Comparison of ENCODE assay signal across 2 cellular contexts in genomic region chr5:90312027-90312426, GRCh38.
TF ChIP-seq lines count a peak whose summit lies in the region.

No MANE protein-coding gene starts in this region.

TF ChIP-seq in HepG2, 621 proteins besides CTCF, POLR2A, EP300 and RAD21:
- TF ChIP-seq SP140L (CRISPR knock-in tag; IDR thresholded peaks at IDR 0.05; ENCODE audit: borderline replicate concordance) (no peak), CENPX (CRISPR knock-in tag; IDR thresholded peaks at IDR 0.05) (no peak), KAT2B (IDR thresholded peaks at IDR 0.05; ENCODE audit: borderline replicate concordance, low read depth, low read length) (no peak), ZNF256 (CRISPR knock-in tag; conservative IDR thresholded peaks at IDR 0.05) (no peak), ZNF383 (CRISPR knock-in tag; IDR thresholded peaks at IDR 0.05; ENCODE audit: borderline replicate concordance) (no peak), ZNF484 (CRISPR knock-in tag; IDR thresholded peaks at IDR 0.05; ENCODE audit: borderline replicate concordance, low read depth) (no peak), TRIM24 (CRISPR knock-in tag; IDR thresholded peaks at IDR 0.05) (no peak), MAFK (conservative IDR thresholded peaks at IDR 0.05 in 1 of 2, IDR thresholded peaks at IDR 0.05 in 1 of 2; ENCODE audit: low read length in 2 of 2) (peak; percentile 20 to 69; a peak in 2 of 4 replicates), MAFF (IDR thresholded peaks at IDR 0.05; ENCODE audit: low read depth, low read length) (peak; percentile 57)
TF ChIP-seq in HepG2: peak in this region for 2.

TF ChIP-seq in K562, 482 proteins besides CTCF, POLR2A, EP300 and RAD21:
- TF ChIP-seq E2F4 (CRISPR knock-in tag; IDR thresholded peaks at IDR 0.05; ENCODE audit: low read depth) = no peak
- TF ChIP-seq STAT6 (CRISPR knock-in tag; IDR thresholded peaks at IDR 0.05) = no peak
- peak; percentile 21; the same call in 1 of the 2 replicates for TF ChIP-seq MAFG (tag; conservative IDR thresholded peaks at IDR 0.05)
- TF ChIP-seq HMG20B (CRISPR knock-in tag; IDR thresholded peaks at IDR 0.05) = no peak
- no peak for TF ChIP-seq ZEB2 (IDR thresholded peaks at IDR 0.05)
- TF ChIP-seq ZNF146 (CRISPR knock-in tag; IDR thresholded peaks at IDR 0.05; ENCODE audit: unreplicated experiment) = no peak
- TF ChIP-seq C11orf30 (IDR thresholded peaks at IDR 0.05; ENCODE audit: low read depth) = peak; percentile 29; the same call in 1 of the 2 replicates
- peak; percentile 71 for TF ChIP-seq ZNF316 (IDR thresholded peaks at IDR 0.05)
- TF ChIP-seq ZFP30 (CRISPR knock-in tag; IDR thresholded peaks at IDR 0.05; ENCODE audit: borderline replicate concordance) = no peak
- TF ChIP-seq, protein P1, sequence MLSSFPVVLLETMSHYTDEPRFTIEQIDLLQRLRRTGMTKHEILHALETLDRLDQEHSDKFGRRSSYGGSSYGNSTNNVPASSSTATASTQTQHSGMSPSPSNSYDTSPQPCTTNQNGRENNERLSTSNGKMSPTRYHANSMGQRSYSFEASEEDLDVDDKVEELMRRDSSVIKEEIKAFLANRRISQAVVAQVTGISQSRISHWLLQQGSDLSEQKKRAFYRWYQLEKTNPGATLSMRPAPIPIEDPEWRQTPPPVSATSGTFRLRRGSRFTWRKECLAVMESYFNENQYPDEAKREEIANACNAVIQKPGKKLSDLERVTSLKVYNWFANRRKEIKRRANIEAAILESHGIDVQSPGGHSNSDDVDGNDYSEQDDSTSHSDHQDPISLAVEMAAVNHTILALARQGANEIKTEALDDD (IDR thresholded peaks at IDR 0.05) = no peak
- TF ChIP-seq EGR1 (conservative IDR thresholded peaks at IDR 0.05) = no peak
- no peak for TF ChIP-seq FOS (IDR thresholded peaks at IDR 0.05; ENCODE audit: extremely low read depth, insufficient read length)
- no peak for TF ChIP-seq EZH2 (IDR thresholded peaks at IDR 0.05; ENCODE audit: borderline replicate concordance, low read depth, low read length)
- TF ChIP-seq MAFF (IDR thresholded peaks at IDR 0.05; ENCODE audit: low read length) = 0 out of 2 replicates have a peak, but pooled peaks have one; percentile 15
- peak; percentile 19; the same call in 1 of the 2 replicates for TF ChIP-seq MAFK (IDR thresholded peaks at IDR 0.05; ENCODE audit: low read length)
- TF ChIP-seq SMC3 (conservative IDR thresholded peaks at IDR 0.05; ENCODE audit: insufficient read depth, low read depth, low read length) = no peak
